In genomic region chr17:79171152-79171551, GRCh38 we compare ENCODE assay signal across 22 cellular contexts.
"Had no signal": no experiment of that assay in that cellular context is flagged by ENCODE, and none has a peak within 500 bp of the region (broad histone marks: within the 10 kb centered on the region; RNA-seq: fewer than 3 reads in every experiment).

No MANE protein-coding gene starts in this region.

- H3K4me3 ChIP-seq: breast epithelium, colonic mucosa, dorsolateral prefrontal cortex, esophagus muscularis mucosa, lung, ovary, prostate gland, transverse colon had no signal

- ATAC-seq: activated CD4-positive, alpha-beta T cell treated with anti-CD3 and anti-CD28 coated beads for 36 hours; effector memory CD8-positive, alpha-beta T cell; left lobe of liver; naive thymus-derived CD8-positive, alpha-beta T cell; stimulated activated naive B cell treated with anti-CD40 and anti-IgM and Interleukin-4, amounts not matched to agents 10 μg/mL and 1 μg/mL and 100 μg/mL, for 72 hours had no signal

- H3K27me3 ChIP-seq: colonic mucosa, ovary had no signal

- DNase-seq: activated B cell treated with CpG ODN at 0.5 μM for 24 hours; activated CD4-positive, alpha-beta T cell treated with anti-CD3 and anti-CD28 coated beads for 36 hours; activated CD4-positive, alpha-beta T cell treated with anti-CD3 and anti-CD28 coated beads, Interleukin-2, amount 50 U/mL, for 48 hours; activated naive CD4-positive, alpha-beta T cell treated with Interleukin-2 at 50 U/mL for 16 hours; activated naive CD8-positive, alpha-beta T cell treated with anti-CD3 and anti-CD28 coated beads for 36 hours; activated T-cell treated with anti-CD3 and anti-CD28 coated beads, Interleukin-2, amount 50 U/mL, for 48 hours; colonic mucosa; dorsolateral prefrontal cortex; effector memory CD8-positive, alpha-beta T cell; kidney; naive thymus-derived CD8-positive, alpha-beta T cell; ovary; stimulated activated CD4-positive, alpha-beta T cell treated with anti-CD3 and anti-CD28 coated beads, Interleukin-2, amount 100 ng/mL, for 48 hours; stimulated activated CD8-positive, alpha-beta memory T cell treated with anti-CD3 and anti-CD28 coated beads, Interleukin-4, amount 100 ng/mL, for 48 hours; stimulated activated naive B cell treated with anti-CD40 and anti-IgM and Interleukin-4, amounts not matched to agents 10 μg/mL and 1 μg/mL and 100 μg/mL, for 72 hours; T1000; transverse colon had no signal

- H3K4me1 ChIP-seq: breast epithelium, colonic mucosa, esophagus muscularis mucosa, prostate gland, transverse colon had no signal

- H3K27ac ChIP-seq: breast epithelium, colonic mucosa, dorsolateral prefrontal cortex, esophagus muscularis mucosa, ovary, prostate gland, transverse colon had no signal

- H3K36me3 ChIP-seq: breast epithelium, colonic mucosa, esophagus muscularis mucosa, ovary, prostate gland, transverse colon had no signal

- H3K9me3 ChIP-seq: breast epithelium, colonic mucosa, esophagus muscularis mucosa, ovary, prostate gland, transverse colon had no signal
